ENCODE assay signal across 1 cellular context in the genomic region with DNA sequence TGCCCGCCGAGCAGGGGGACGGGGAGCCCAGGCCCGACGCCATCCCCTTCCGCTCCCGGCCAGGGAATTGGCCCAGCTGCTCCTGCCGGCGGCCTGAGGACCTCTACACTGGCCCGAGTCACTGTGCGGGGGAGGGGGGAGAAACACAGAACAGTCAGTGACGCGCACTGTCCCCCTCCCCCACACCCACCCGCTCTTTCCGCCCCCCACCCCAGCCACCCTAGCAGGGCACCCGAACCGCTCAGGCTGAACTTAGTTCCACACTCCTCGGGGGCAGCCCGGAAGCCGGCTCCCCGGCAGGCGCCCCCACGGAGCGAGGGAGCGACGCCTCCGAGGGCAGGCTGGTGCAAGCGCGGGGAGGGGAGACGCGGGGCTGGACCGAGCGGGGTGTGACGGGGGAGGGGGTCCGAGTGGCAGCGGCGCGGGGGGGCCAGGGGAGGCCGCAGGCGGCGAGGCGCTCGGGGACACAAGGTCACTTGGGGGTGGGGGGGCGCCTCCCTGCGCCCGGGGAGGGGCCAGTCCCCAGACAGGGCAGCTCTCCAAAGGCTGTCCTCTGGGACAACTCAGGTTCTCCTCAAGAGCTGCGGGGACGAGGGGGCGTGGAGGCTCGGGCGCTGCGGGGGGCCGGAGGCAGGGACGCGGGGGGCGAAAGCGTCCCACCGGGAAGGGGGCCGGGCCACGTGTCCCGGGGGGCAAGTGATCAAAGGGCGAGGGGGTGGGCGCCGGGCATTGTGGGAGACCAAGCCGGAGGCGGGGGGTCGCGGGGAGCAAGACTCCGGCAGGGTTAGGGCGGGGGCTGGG.
TF ChIP-seq lines count a peak whose summit lies in the region.

No MANE protein-coding gene starts in this region.

TF ChIP-seq in HEK293, 187 proteins besides CTCF, POLR2A, EP300 and RAD21 (continued from another document):
- TF ChIP-seq KLF9 (tag by site-specific recombination; IDR thresholded peaks at IDR 0.05; ENCODE audit: low read depth) (peak; percentile 61), ZNF76 (tag by site-specific recombination; IDR thresholded peaks at IDR 0.05; ENCODE audit: borderline replicate concordance, low read depth) (peak; percentile 81; the same call in 1 of the 2 replicates), ZBTB21 (tag by site-specific recombination; IDR thresholded peaks at IDR 0.05) (peak; percentile 20; the same call in 1 of the 2 replicates), ZNF664 (tag by site-specific recombination; IDR thresholded peaks at IDR 0.05) (no peak), ZNF19 (tag by site-specific recombination; IDR thresholded peaks at IDR 0.05; ENCODE audit: low read depth) (no peak), ZFHX2 (tag by site-specific recombination; conservative IDR thresholded peaks at IDR 0.05) (peak; percentile 90), ZIC2 (tag by site-specific recombination; IDR thresholded peaks at IDR 0.05) (peak; percentile 96), KLF16 (tag by site-specific recombination; IDR thresholded peaks at IDR 0.05) (0 out of 2 replicates have a peak, but pooled peaks have one; percentile 12), ZNF701 (tag by site-specific recombination; IDR thresholded peaks at IDR 0.05) (no peak), ZNF423 (tag by site-specific recombination; IDR thresholded peaks at IDR 0.05) (peak; percentile 66), ZNF433 (tag by site-specific recombination; IDR thresholded peaks at IDR 0.05; ENCODE audit: low read depth) (no peak), HOXA7 (CRISPR knock-in tag; IDR thresholded peaks at IDR 0.05; ENCODE audit: borderline replicate concordance) (no peak), GLIS2 (tag by site-specific recombination; IDR thresholded peaks at IDR 0.05) (peak; percentile 96), KLF8 (tag by site-specific recombination; IDR thresholded peaks at IDR 0.05) (peak; percentile 28; the same call in 1 of the 2 replicates), ZNF221 (tag by site-specific recombination; IDR thresholded peaks at IDR 0.05; ENCODE audit: borderline replicate concordance) (no peak), KLF10 (tag by site-specific recombination; IDR thresholded peaks at IDR 0.05) (no peak), ZNF112 (tag by site-specific recombination; IDR thresholded peaks at IDR 0.05) (no peak), GLIS1 (tag by site-specific recombination; IDR thresholded peaks at IDR 0.05) (peak; percentile 100), ZNF341 (tag by site-specific recombination; IDR thresholded peaks at IDR 0.05; ENCODE audit: low read depth) (peak; percentile 76), EGR2 (tag by site-specific recombination; IDR thresholded peaks at IDR 0.05; ENCODE audit: low read depth) (peak; percentile 83), SP7 (tag by site-specific recombination; IDR thresholded peaks at IDR 0.05) (0 out of 2 replicates have a peak, but pooled peaks have one; percentile 16), ZNF677 (tag by site-specific recombination; IDR thresholded peaks at IDR 0.05) (no peak), KLF7 (tag by site-specific recombination; IDR thresholded peaks at IDR 0.05; ENCODE audit: borderline replicate concordance) (no peak), ZNF335 (tag by site-specific recombination; conservative IDR thresholded peaks at IDR 0.05) (0 out of 2 replicates have a peak, but pooled peaks have one; percentile 1), ZNF391 (tag by site-specific recombination; IDR thresholded peaks at IDR 0.05; ENCODE audit: borderline replicate concordance, low read depth) (0 out of 2 replicates have a peak, but pooled peaks have one; percentile 2), ZNF776 (tag by site-specific recombination; IDR thresholded peaks at IDR 0.05; ENCODE audit: borderline replicate concordance) (no peak), ZNF23 (tag by site-specific recombination; IDR thresholded peaks at IDR 0.05; ENCODE audit: borderline replicate concordance) (no peak)
- TF ChIP-seq, protein P1, sequence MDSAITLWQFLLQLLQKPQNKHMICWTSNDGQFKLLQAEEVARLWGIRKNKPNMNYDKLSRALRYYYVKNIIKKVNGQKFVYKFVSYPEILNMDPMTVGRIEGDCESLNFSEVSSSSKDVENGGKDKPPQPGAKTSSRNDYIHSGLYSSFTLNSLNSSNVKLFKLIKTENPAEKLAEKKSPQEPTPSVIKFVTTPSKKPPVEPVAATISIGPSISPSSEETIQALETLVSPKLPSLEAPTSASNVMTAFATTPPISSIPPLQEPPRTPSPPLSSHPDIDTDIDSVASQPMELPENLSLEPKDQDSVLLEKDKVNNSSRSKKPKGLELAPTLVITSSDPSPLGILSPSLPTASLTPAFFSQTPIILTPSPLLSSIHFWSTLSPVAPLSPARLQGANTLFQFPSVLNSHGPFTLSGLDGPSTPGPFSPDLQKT (IDR thresholded peaks at IDR 0.05; ENCODE audit: borderline replicate concordance, low read depth, low read length): no peak
